ENCODE assay signal across 3 cellular contexts in the genomic region with DNA sequence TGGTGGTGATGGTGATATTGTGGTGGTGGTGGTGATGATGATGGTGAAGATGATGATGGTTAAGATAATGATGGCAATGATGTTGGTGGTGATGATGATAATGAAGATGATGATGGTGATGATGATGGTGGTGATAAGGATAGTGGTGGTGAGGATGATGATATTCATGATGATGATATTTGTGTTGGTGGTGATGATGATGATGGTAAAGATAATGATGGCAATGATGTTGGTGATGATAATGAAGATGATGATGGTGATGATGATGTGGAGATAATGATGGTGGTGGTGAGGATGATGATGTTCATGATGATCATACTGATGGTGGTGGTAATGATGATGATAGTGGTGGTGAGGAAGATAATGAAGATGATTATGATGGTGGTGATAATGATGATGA.
TF ChIP-seq lines count a peak whose summit lies in the region.

No MANE protein-coding gene starts in this region.

TF ChIP-seq in A549, 52 proteins besides CTCF, POLR2A, EP300 and RAD21 (continued from another document):
- TF ChIP-seq CEBPB (IDR thresholded peaks at IDR 0.05) (no peak), USF2 (IDR thresholded peaks at IDR 0.05) (no peak), JUN (IDR thresholded peaks at IDR 0.05) (no peak)

TF ChIP-seq in GM12891, 5 proteins besides CTCF, POLR2A, EP300 and RAD21:
- TF ChIP-seq POU2F2 (IDR thresholded peaks at IDR 0.05; ENCODE audit: low read depth, low read length) (no peak), PAX5 (IDR thresholded peaks at IDR 0.05; ENCODE audit: insufficient read depth, low read length, severe bottlenecking) (no peak), TAF1 (IDR thresholded peaks at IDR 0.05; ENCODE audit: low read depth, low read length) (no peak)
TF ChIP-seq in GM12891: peak in this region for 0.

TF ChIP-seq in H1, 55 proteins besides CTCF, POLR2A, EP300 and RAD21 (continued from another document):
- no peak for TF ChIP-seq NANOG (IDR thresholded peaks at IDR 0.05; ENCODE audit: insufficient read depth, low read depth, low read length, poor library complexity, severe bottlenecking)
- TF ChIP-seq HDAC6 (IDR thresholded peaks at IDR 0.05; ENCODE audit: low read depth, low read length) = no peak
- no peak for TF ChIP-seq POU5F1 (IDR thresholded peaks at IDR 0.05; ENCODE audit: low read depth, low read length)
- TF ChIP-seq TBP (IDR thresholded peaks at IDR 0.05; ENCODE audit: low read depth, low read length) = no peak
- no peak for TF ChIP-seq KDM1A (IDR thresholded peaks at IDR 0.05; ENCODE audit: borderline replicate concordance, low read length)
- TF ChIP-seq, protein P1, sequence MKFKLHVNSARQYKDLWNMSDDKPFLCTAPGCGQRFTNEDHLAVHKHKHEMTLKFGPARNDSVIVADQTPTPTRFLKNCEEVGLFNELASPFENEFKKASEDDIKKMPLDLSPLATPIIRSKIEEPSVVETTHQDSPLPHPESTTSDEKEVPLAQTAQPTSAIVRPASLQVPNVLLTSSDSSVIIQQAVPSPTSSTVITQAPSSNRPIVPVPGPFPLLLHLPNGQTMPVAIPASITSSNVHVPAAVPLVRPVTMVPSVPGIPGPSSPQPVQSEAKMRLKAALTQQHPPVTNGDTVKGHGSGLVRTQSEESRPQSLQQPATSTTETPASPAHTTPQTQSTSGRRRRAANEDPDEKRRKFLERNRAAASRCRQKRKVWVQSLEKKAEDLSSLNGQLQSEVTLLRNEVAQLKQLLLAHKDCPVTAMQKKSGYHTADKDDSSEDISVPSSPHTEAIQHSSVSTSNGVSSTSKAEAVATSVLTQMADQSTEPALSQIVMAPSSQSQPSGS (IDR thresholded peaks at IDR 0.05; ENCODE audit: low read length) = no peak
- no peak for TF ChIP-seq CEBPB (IDR thresholded peaks at IDR 0.05; ENCODE audit: low read depth, low read length)
- TF ChIP-seq EZH2 (IDR thresholded peaks at IDR 0.05; ENCODE audit: low read depth, low read length, severe bottlenecking) = no peak
- no peak for TF ChIP-seq NRF1 (IDR thresholded peaks at IDR 0.05; ENCODE audit: low read depth, low read length)
- TF ChIP-seq BRCA1 (IDR thresholded peaks at IDR 0.05; ENCODE audit: low read depth, low read length) = no peak
- no peak for TF ChIP-seq BACH1 (IDR thresholded peaks at IDR 0.05; ENCODE audit: low read length)
- TF ChIP-seq RFX5 (IDR thresholded peaks at IDR 0.05; ENCODE audit: borderline replicate concordance, low read depth, low read length) = no peak
- no peak for TF ChIP-seq CBX5 (IDR thresholded peaks at IDR 0.05; ENCODE audit: low read depth, low read length)
- no peak for TF ChIP-seq SP4 (IDR thresholded peaks at IDR 0.05; ENCODE audit: low read length)
- no peak for TF ChIP-seq CHD1 (IDR thresholded peaks at IDR 0.05; ENCODE audit: low read depth, low read length)
- no peak for TF ChIP-seq ASH2L (IDR thresholded peaks at IDR 0.05; ENCODE audit: low read length)
